In the genomic region with DNA sequence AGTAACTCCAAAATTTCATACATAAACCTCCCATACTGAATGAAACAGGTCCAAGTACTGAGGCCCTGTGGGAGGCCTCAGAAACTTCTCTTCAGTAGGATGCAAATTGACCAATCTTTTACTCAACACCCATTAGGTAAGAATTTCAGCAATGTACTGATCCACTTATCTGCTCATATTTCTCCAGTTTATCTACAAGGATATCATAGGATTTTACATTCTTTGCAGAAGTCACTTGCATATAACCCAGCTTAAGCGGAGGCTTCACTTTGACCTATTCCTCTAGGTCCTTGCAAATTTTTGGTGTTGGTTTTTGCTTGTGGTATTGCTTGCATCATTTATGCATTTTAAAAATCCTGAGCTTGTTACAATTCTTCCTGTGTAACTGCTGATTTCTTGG, we compare ENCODE assay signal across 34 cellular contexts. TPM values are rescaled to one million over a fixed set of nuclear protein-coding genes. Genes with fewer than 3 reads are reported as not detected.
DNase-seq lines count a peak whose midpoint lies in the region; ATAC-seq and TF ChIP-seq lines count a peak whose summit lies in the region.
"Had no signal": no experiment of that assay in that cellular context is flagged by ENCODE, and none has a peak within 500 bp of the region (broad histone marks: within the 10 kb centered on the region; RNA-seq: fewer than 3 reads in every experiment).

No MANE protein-coding gene starts in this region.

- H3K4me1 ChIP-seq in GM23338 (ENCODE audit: insufficient read depth) (peaks cover 29% of the 10 kb centered on the region), osteoblast (ENCODE audit: insufficient read depth, low read length) (peaks cover 6% of the 10 kb centered on the region)

- TF ChIP-seq CTCF in AG10803 (conservative IDR thresholded peaks at IDR 0.05; ENCODE audit: low read length) (no peak), GM23338 (conservative IDR thresholded peaks at IDR 0.05; ENCODE audit: low read depth in 2 of 2) (no peak), choroid plexus epithelial cell (conservative IDR thresholded peaks at IDR 0.05; ENCODE audit: low read depth, low read length) (no peak), osteoblast (IDR thresholded peaks at IDR 0.05; ENCODE audit: extremely low read depth, low read depth, low read length) (no peak)

- 0 out of 2 replicates have a peak overlapping the region, but pooled peaks have one; percentile 1 for H3K4me2 ChIP-seq in GM23338
- H3K4me2 ChIP-seq in osteoblast (ENCODE audit: insufficient read depth, low read length): no peak overlapping the region

- no peaks in the 10 kb centered on the region for H3K79me2 ChIP-seq in GM23338 (replicated peaks; ENCODE audit: insufficient read depth)
- H3K79me2 ChIP-seq in osteoblast (ENCODE audit: insufficient read depth, low read length): no peaks in the 10 kb centered on the region
- H3K79me2 ChIP-seq: parathyroid adenoma had no signal

- peaks cover 33% of the 10 kb centered on the region for H3K4me1 Mint-ChIP-seq in GM23338

- H3K36me3 ChIP-seq in GM23338 (ENCODE audit: insufficient read depth): no peaks in the 10 kb centered on the region
- no peaks in the 10 kb centered on the region for H3K36me3 ChIP-seq in osteoblast (ENCODE audit: insufficient read depth, low read length)
- H3K36me3 ChIP-seq: lower lobe of right lung, Peyer's patch, right lobe of liver, upper lobe of right lung had no signal

- no peak overlapping the region; the same call in 1 of the 2 replicates for H3K27ac ChIP-seq in GM23338 (ENCODE audit: low read depth)
- H3K27ac ChIP-seq in osteoblast (ENCODE audit: low read depth, low read length): no peak overlapping the region
- H3K27ac ChIP-seq: C4-2B, GM23248, lower lobe of right lung, parathyroid adenoma, upper lobe of right lung had no signal

- no peak overlapping the region for H3K4me3 ChIP-seq in AG10803 (ENCODE audit: low read length)
- H3K4me3 ChIP-seq in GM23338: no peak overlapping the region
- no peak overlapping the region for H3K4me3 ChIP-seq in choroid plexus epithelial cell (ENCODE audit: low read depth, low read length)
- no peak overlapping the region for H3K4me3 ChIP-seq in osteoblast (ENCODE audit: insufficient read depth, low read length)
- H3K4me3 ChIP-seq: GM23248, lower lobe of right lung, mucosa of descending colon, Peyer's patch, right lobe of liver, upper lobe of right lung had no signal

- no peaks in the 10 kb centered on the region for H3K27me3 ChIP-seq in GM23338 (ENCODE audit: insufficient read depth)
- H3K27me3 ChIP-seq in osteoblast (ENCODE audit: insufficient read depth, low read length): peaks cover 2% of the 10 kb centered on the region
- H3K27me3 ChIP-seq: Peyer's patch, right lobe of liver, upper lobe of right lung had no signal

- H3K9me2 ChIP-seq in GM23338 (ENCODE audit: insufficient read depth): no peaks in the 10 kb centered on the region

- ATAC-seq in GM23338 (no peak), HG02973 (IDR thresholded peaks at IDR 0.05; ENCODE audit: unreplicated experiment) (no peak)
- ATAC-seq: activated CD8-positive, alpha-beta T cell treated with anti-CD3 and anti-CD28 coated beads, Interleukin-2, amount 10 ng/mL, durations not matched to agents 7 days and 5 days; upper lobe of right lung had no signal

- H3K4me3 Mint-ChIP-seq in GM23338: no peak overlapping the region
- H3K4me3 Mint-ChIP-seq: activated CD8-positive, alpha-beta T cell treated with anti-CD3 and anti-CD28 coated beads, Interleukin-2, amount 10 ng/mL, durations not matched to agents 7 days and 5 days; activated naive CD8-positive, alpha-beta T cell treated with anti-CD3 and anti-CD28 coated beads for 36 hours; IgD-negative memory B cell; nephron progenitor cell had no signal

- H4K20me1 ChIP-seq in GM23338 (replicated peaks; ENCODE audit: insufficient read depth) (no peaks in the 10 kb centered on the region), osteoblast (ENCODE audit: insufficient read depth, low read length) (no peaks in the 10 kb centered on the region)

- H3K9me3 ChIP-seq in osteoblast (ENCODE audit: low read depth, low read length): no peaks in the 10 kb centered on the region
- H3K9me3 ChIP-seq: lower lobe of right lung, mucosa of descending colon, Peyer's patch, right lobe of liver, upper lobe of right lung had no signal

- H3F3A ChIP-seq in GM23338 (replicated peaks; ENCODE audit: low read depth): no peaks in the 10 kb centered on the region

- peak; percentile 10 for DNase-seq in AG10803 (ENCODE audit: low read depth)
- DNase-seq in GM23338 (ENCODE audit: low spot score): no peak
- peak; percentile 63 for DNase-seq in choroid plexus epithelial cell (ENCODE audit: low read depth)
- peak; percentile 15 for DNase-seq in osteoblast (ENCODE audit: insufficient read length, low spot score, missing footprints)
- DNase-seq in T-helper 2 cell: no peak
- no peak for DNase-seq in SW 1271 (lab: John Stamatoyannopoulos, UW)
- DNase-seq in activated CD8-positive, alpha-beta memory T cell treated with anti-CD3 and anti-CD28 coated beads, Interleukin-2, amount 50 U/mL, for 4 hours: no peak
- DNase-seq: activated CD4-positive, alpha-beta T cell treated with anti-CD3 and anti-CD28 coated beads for 1 hour; activated CD8-positive, alpha-beta T cell treated with anti-CD3 and anti-CD28 coated beads, Interleukin-2, amount 10 ng/mL, durations not matched to agents 7 days and 5 days; activated effector memory CD4-positive, alpha-beta T cell treated with Interleukin-2 at 50 U/mL for 16 hours; activated naive CD8-positive, alpha-beta T cell treated with anti-CD3 and anti-CD28 coated beads for 36 hours; activated T-cell treated with anti-CD3 and anti-CD28 coated beads for 4 hours; glutamatergic neuron; GM23248; lower lobe of right lung; mucosa of descending colon; NCI-H1092; NCI-H1930; NCI-H526; nephron progenitor cell; Peyer's patch; SHP77 treated with DMSO at 0.1 percent for 48 hours; stimulated activated CD4-positive, alpha-beta T cell treated with anti-CD3 and anti-CD28 coated beads, Interleukin-12 subunit alpha, Interleukin-12 subunit beta, amount 100 ng/mL, for 4 hours; stimulated activated CD4-positive, alpha-beta T cell treated with anti-CD3 and anti-CD28 coated beads, Interleukin-4, amount 100 ng/mL, for 1 hour; substantia nigra; T-helper 1 cell; upper lobe of right lung had no signal

- no peaks in the 10 kb centered on the region for H3K9me3 Mint-ChIP-seq in GM23338
- H3K9me3 Mint-ChIP-seq: activated naive CD8-positive, alpha-beta T cell treated with anti-CD3 and anti-CD28 coated beads for 36 hours; IgD-negative memory B cell had no signal

- H2AFZ ChIP-seq in GM23338: no peak overlapping the region
- H2AFZ ChIP-seq in osteoblast (ENCODE audit: low read length): no peak overlapping the region
- H2AFZ ChIP-seq: GM23248, parathyroid adenoma had no signal

- no peak overlapping the region for H3K27ac Mint-ChIP-seq in GM23338
- H3K27ac Mint-ChIP-seq: activated CD8-positive, alpha-beta T cell treated with anti-CD3 and anti-CD28 coated beads, Interleukin-2, amount 10 ng/mL, durations not matched to agents 7 days and 5 days; activated naive CD8-positive, alpha-beta T cell treated with anti-CD3 and anti-CD28 coated beads for 36 hours; IgD-negative memory B cell; nephron progenitor cell had no signal

- 0 out of 3 replicates have a peak, but pooled peaks cover 2% of the 10 kb centered on the region for H3K36me3 Mint-ChIP-seq in GM23338 (ENCODE audit: low read depth)
- H3K36me3 Mint-ChIP-seq: activated naive CD8-positive, alpha-beta T cell treated with anti-CD3 and anti-CD28 coated beads for 36 hours; IgD-negative memory B cell had no signal

- peaks cover 6% of the 10 kb centered on the region for H3K27me3 Mint-ChIP-seq in GM23338 (ENCODE audit: insufficient read depth, low read depth, poor library complexity)
- H3K27me3 Mint-ChIP-seq: activated naive CD8-positive, alpha-beta T cell treated with anti-CD3 and anti-CD28 coated beads for 36 hours; IgD-negative memory B cell had no signal

TF ChIP-seq in GM23338, 12 proteins besides CTCF, POLR2A, EP300 and RAD21 (continues in another document):
- TF ChIP-seq STAT1 (IDR thresholded peaks at IDR 0.05; ENCODE audit: unreplicated experiment): no peak
- TF ChIP-seq, protein P1, sequence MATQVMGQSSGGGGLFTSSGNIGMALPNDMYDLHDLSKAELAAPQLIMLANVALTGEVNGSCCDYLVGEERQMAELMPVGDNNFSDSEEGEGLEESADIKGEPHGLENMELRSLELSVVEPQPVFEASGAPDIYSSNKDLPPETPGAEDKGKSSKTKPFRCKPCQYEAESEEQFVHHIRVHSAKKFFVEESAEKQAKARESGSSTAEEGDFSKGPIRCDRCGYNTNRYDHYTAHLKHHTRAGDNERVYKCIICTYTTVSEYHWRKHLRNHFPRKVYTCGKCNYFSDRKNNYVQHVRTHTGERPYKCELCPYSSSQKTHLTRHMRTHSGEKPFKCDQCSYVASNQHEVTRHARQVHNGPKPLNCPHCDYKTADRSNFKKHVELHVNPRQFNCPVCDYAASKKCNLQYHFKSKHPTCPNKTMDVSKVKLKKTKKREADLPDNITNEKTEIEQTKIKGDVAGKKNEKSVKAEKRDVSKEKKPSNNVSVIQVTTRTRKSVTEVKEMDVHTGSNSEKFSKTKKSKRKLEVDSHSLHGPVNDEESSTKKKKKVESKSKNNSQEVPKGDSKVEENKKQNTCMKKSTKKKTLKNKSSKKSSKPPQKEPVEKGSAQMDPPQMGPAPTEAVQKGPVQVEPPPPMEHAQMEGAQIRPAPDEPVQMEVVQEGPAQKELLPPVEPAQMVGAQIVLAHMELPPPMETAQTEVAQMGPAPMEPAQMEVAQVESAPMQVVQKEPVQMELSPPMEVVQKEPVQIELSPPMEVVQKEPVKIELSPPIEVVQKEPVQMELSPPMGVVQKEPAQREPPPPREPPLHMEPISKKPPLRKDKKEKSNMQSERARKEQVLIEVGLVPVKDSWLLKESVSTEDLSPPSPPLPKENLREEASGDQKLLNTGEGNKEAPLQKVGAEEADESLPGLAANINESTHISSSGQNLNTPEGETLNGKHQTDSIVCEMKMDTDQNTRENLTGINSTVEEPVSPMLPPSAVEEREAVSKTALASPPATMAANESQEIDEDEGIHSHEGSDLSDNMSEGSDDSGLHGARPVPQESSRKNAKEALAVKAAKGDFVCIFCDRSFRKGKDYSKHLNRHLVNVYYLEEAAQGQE (IDR thresholded peaks at IDR 0.05; ENCODE audit: unreplicated experiment): no peak

RNA-seq across cellular contexts. Expression of gene SLC3A1, which starts 28.8 kb away (rescaled TPM):
- 0.19 and 1.0 TPM in 2 replicates for total RNA-seq in GM23338 (2014; rRNA removed; shearing (Covaris generic))
- 0.42 and 0.70 TPM in 2 replicates for polyA plus RNA-seq in GM23338 (2016; fragmentation: Nextera tagmentation; extraction: Ambion mirVana)
- 0.36 TPM in 1 of 2 replicates, not detected in the other for total RNA-seq in osteoblast
- total RNA-seq: activated CD8-positive, alpha-beta T cell treated with anti-CD3 and anti-CD28 coated beads, Interleukin-2, amount 10 ng/mL, durations not matched to agents 7 days and 5 days; activated naive CD8-positive, alpha-beta T cell treated with anti-CD3 and anti-CD28 coated beads for 36 hours; chondrocyte; Daoy; GM23248; lower lobe of right lung had no signal

Comparison
In these comparisons a context has a peak if more than half of its experiments do, and no peak if none do; other contexts are left out.
1. DNase-seq: peak in AG10803 (single experiment), choroid plexus epithelial cell (single experiment) and osteoblast (single experiment); none in GM23338 (single experiment), T-helper 2 cell (0 of 5), SW 1271 (0 of 2) and activated CD8-positive, alpha-beta memory T cell treated with anti-CD3 and anti-CD28 coated beads, Interleukin-2, amount 50 U/mL, for 4 hours (single experiment).